ENCODE assay signal across 21 cellular contexts in genomic region chr4:99084595-99084994, GRCh38. TPM values are rescaled to one million over a fixed set of nuclear protein-coding genes. Genes with fewer than 3 reads are reported as not detected.
DNase-seq lines count a peak whose midpoint lies in the region; ATAC-seq and TF ChIP-seq lines count a peak whose summit lies in the region.
"Had no signal": no experiment of that assay in that cellular context is flagged by ENCODE, and none has a peak within 500 bp of the region (broad histone marks: within the 10 kb centered on the region; RNA-seq: fewer than 3 reads in every experiment).

No MANE protein-coding gene starts in this region.

- no peaks in the 10 kb centered on the region for H3K9me3 ChIP-seq in Loucy (ENCODE audit: insufficient read depth, low read depth, low read length)
- H3K9me3 ChIP-seq in tibial nerve = no peaks in the 10 kb centered on the region
- H3K9me3 ChIP-seq: BE2C had no signal

- no peak for DNase-seq in activated naive CD8-positive, alpha-beta T cell treated with anti-CD3 and anti-CD28 coated beads, Interleukin-2, amount 50 U/mL, for 24 hours
- DNase-seq in memory B cell (ENCODE audit: low spot score in 2 of 2) = no peak
- no peak for DNase-seq in tibial nerve (ENCODE audit: low spot score in 2 of 2)
- DNase-seq in hypothalamus (lab: John Stamatoyannopoulos, UW) = no peak
- DNase-seq: ACHN; BE2C; C1 segment of cervical spinal cord; CD4-positive, CD25-positive, alpha-beta regulatory T cell; CD8-positive, alpha-beta memory T cell; COR-L47; DMS 273 treated with DMSO at 0.1 percent for 48 hours; DMS53; DND-41; EL; H9 had no signal

- H2AFZ ChIP-seq in Loucy (ENCODE audit: low read length) = no peak overlapping the region

- H3K4me3 Mint-ChIP-seq in activated naive CD8-positive, alpha-beta T cell = no peak overlapping the region
- H3K4me3 Mint-ChIP-seq in activated naive CD8-positive, alpha-beta T cell treated with anti-CD3 and anti-CD28 coated beads, Interleukin-2, amount 50 U/mL, for 24 hours = no peak overlapping the region
- no peak overlapping the region for H3K4me3 Mint-ChIP-seq in memory B cell
- H3K4me3 Mint-ChIP-seq: H9 had no signal

- no peaks in the 10 kb centered on the region for H3K9me3 Mint-ChIP-seq in activated naive CD8-positive, alpha-beta T cell (ENCODE audit: low read depth)
- H3K9me3 Mint-ChIP-seq in activated naive CD8-positive, alpha-beta T cell treated with anti-CD3 and anti-CD28 coated beads, Interleukin-2, amount 50 U/mL, for 24 hours = no peaks in the 10 kb centered on the region
- no peaks in the 10 kb centered on the region for H3K9me3 Mint-ChIP-seq in memory B cell
- H3K9me3 Mint-ChIP-seq: CD4-positive, CD25-positive, alpha-beta regulatory T cell; H9 had no signal

- peaks cover 58% of the 10 kb centered on the region for H3K79me2 ChIP-seq in Loucy (ENCODE audit: insufficient read depth, low read length)

- H3K27ac ChIP-seq in tibial nerve = no peak overlapping the region

- peaks cover 10% of the 10 kb centered on the region for H3K36me3 Mint-ChIP-seq in activated naive CD8-positive, alpha-beta T cell
- H3K36me3 Mint-ChIP-seq in activated naive CD8-positive, alpha-beta T cell treated with anti-CD3 and anti-CD28 coated beads, Interleukin-2, amount 50 U/mL, for 24 hours (ENCODE audit: low read depth) = peaks cover 39% of the 10 kb centered on the region
- peaks cover 27% of the 10 kb centered on the region for H3K36me3 Mint-ChIP-seq in memory B cell

- peak overlapping the region; percentile 34 for H3K27ac Mint-ChIP-seq in activated naive CD8-positive, alpha-beta T cell
- no peak overlapping the region for H3K27ac Mint-ChIP-seq in activated naive CD8-positive, alpha-beta T cell treated with anti-CD3 and anti-CD28 coated beads, Interleukin-2, amount 50 U/mL, for 24 hours
- H3K27ac Mint-ChIP-seq in memory B cell = peak overlapping the region; percentile 53

- peaks cover 25% of the 10 kb centered on the region for H4K20me1 ChIP-seq in Loucy (ENCODE audit: insufficient read depth, low read length, poor library complexity, severe bottlenecking)

- WGBS in tibial nerve, 2 donors = 64 to 74% methylated on average over 2 of the region's 2 CpGs

- H3K9ac ChIP-seq in Loucy (ENCODE audit: low read depth, low read length, poor library complexity, severe bottlenecking) = no peak overlapping the region

- H3K27me3 Mint-ChIP-seq in activated naive CD8-positive, alpha-beta T cell = no peaks in the 10 kb centered on the region
- no peaks in the 10 kb centered on the region for H3K27me3 Mint-ChIP-seq in activated naive CD8-positive, alpha-beta T cell treated with anti-CD3 and anti-CD28 coated beads, Interleukin-2, amount 50 U/mL, for 24 hours
- H3K27me3 Mint-ChIP-seq in memory B cell = no peaks in the 10 kb centered on the region
- H3K27me3 Mint-ChIP-seq: CD4-positive, CD25-positive, alpha-beta regulatory T cell; CD8-positive, alpha-beta memory T cell had no signal

- no peak for TF ChIP-seq EP300 in tibial nerve (IDR thresholded peaks at IDR 0.05)

- H3K4me1 ChIP-seq in Loucy (ENCODE audit: insufficient read depth, low read length, poor library complexity, severe bottlenecking) = peaks cover 29% of the 10 kb centered on the region
- peaks cover 0 to 71% (median 0%) of the 10 kb centered on the region in 4 donors for H3K4me1 ChIP-seq in tibial nerve
- H3K4me1 ChIP-seq: BE2C had no signal

- H3K4me2 ChIP-seq in Loucy (ENCODE audit: low read depth, low read length, poor library complexity, severe bottlenecking) = peak overlapping the region; percentile 13

- TF ChIP-seq CTCF in Loucy (conservative IDR thresholded peaks at IDR 0.05; ENCODE audit: low read length) = no peak
- TF ChIP-seq CTCF in tibial nerve (IDR thresholded peaks at IDR 0.05) = no peak

- no peak for TF ChIP-seq POLR2A in tibial nerve (IDR thresholded peaks at IDR 0.05)

- H3K4me3 ChIP-seq in Loucy (ENCODE audit: low read length, poor library complexity, severe bottlenecking) (no peak overlapping the region), tibial nerve (no peak overlapping the region)
- H3K4me3 ChIP-seq: GM12878 had no signal

- no peaks in the 10 kb centered on the region for H3K27me3 ChIP-seq in Loucy (ENCODE audit: insufficient read depth, low read length, poor library complexity, severe bottlenecking)
- H3K27me3 ChIP-seq in tibial nerve = no peaks in the 10 kb centered on the region
- H3K27me3 ChIP-seq: BE2C had no signal

- H3K36me3 ChIP-seq in Loucy (ENCODE audit: insufficient read depth, low read length) (peaks cover 40% of the 10 kb centered on the region; the same call in 1 of the 2 replicates), tibial nerve (peaks cover 0 to 60% (median 8%) of the 10 kb centered on the region in 3 donors)

- no peak for ATAC-seq in activated naive CD8-positive, alpha-beta T cell treated with anti-CD3 and anti-CD28 coated beads, Interleukin-2, amount 50 U/mL, for 24 hours
- no peak for ATAC-seq in memory B cell (ENCODE audit: low read depth)
- ATAC-seq: GM12878 had no signal

- H3F3A ChIP-seq in Loucy (ENCODE audit: low read depth) = no peaks in the 10 kb centered on the region

- peaks cover 37% of the 10 kb centered on the region for H3K4me1 Mint-ChIP-seq in activated naive CD8-positive, alpha-beta T cell (ENCODE audit: low read depth)
- H3K4me1 Mint-ChIP-seq in activated naive CD8-positive, alpha-beta T cell treated with anti-CD3 and anti-CD28 coated beads, Interleukin-2, amount 50 U/mL, for 24 hours = peaks cover 31% of the 10 kb centered on the region
- peaks cover 20% of the 10 kb centered on the region for H3K4me1 Mint-ChIP-seq in memory B cell

- H3K9me2 ChIP-seq in Loucy (replicated peaks; ENCODE audit: low read depth, low read length) = no peaks in the 10 kb centered on the region

RNA-seq across cellular contexts. Expression of gene ADH5, which starts 4.0 kb away (rescaled TPM):
- total RNA-seq in tibial nerve = 100 to 1,000 TPM; 111 to 139 (median 122) TPM

RNA-seq across cellular contexts. Expression of gene ADH4, which starts 59.5 kb away (rescaled TPM):
- 1 to 10 TPM in 1 of 4 donors, under 1 TPM in 3; 0.42 to 5.1 (median 0.62) TPM for total RNA-seq in tibial nerve
- total RNA-seq: A172; CD4-positive, CD25-positive, alpha-beta regulatory T cell; CD8-positive, alpha-beta memory T cell; G401; GM12878; H1; H9 had no signal
